In the genomic region with DNA sequence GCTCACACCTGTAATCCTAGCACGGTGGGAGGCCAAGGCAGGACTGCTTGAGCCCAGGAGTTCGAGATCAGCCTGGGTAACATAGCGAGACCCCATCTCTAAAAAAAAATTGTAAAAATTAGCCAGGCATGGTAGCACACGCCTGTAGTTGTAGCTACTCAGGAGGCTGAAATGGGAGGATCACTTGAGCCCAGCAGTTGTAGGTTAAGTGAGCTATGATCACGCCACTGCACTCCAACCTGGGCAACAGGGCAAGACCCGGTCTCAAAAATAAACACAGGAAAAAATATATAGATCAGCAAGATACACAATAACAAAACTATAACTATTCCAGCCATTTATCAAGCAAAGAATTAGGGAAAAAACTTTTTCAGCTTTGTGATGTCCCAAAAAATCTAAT, we compare ENCODE assay signal across 13 cellular contexts. TPM values are rescaled to one million over a fixed set of nuclear protein-coding genes. Genes with fewer than 3 reads are reported as not detected.
DNase-seq lines count a peak whose midpoint lies in the region; ATAC-seq and TF ChIP-seq lines count a peak whose summit lies in the region.
"Had no signal": no experiment of that assay in that cellular context is flagged by ENCODE, and none has a peak within 500 bp of the region (broad histone marks: within the 10 kb centered on the region; RNA-seq: fewer than 3 reads in every experiment).

No MANE protein-coding gene starts in this region.

- H2AFZ ChIP-seq in DND-41 (ENCODE audit: low read depth, low read length) (no peak overlapping the region), MM.1S (ENCODE audit: low read length) (no peak overlapping the region), neural progenitor cell (replicated peaks) (no peak overlapping the region)
- H2AFZ ChIP-seq: PC-9 had no signal

- H3K4me2 ChIP-seq in DND-41 (ENCODE audit: insufficient read depth, low read length) (peak overlapping the region; percentile 78), MM.1S (ENCODE audit: low read depth, low read length) (0 out of 2 replicates have a peak overlapping the region, but pooled peaks have one; percentile 76), neural progenitor cell (peak overlapping the region; percentile 90)

- H3K27me3 ChIP-seq in DND-41 (ENCODE audit: insufficient read depth, low read length, poor library complexity): no peaks in the 10 kb centered on the region
- no peaks in the 10 kb centered on the region for H3K27me3 ChIP-seq in MM.1S (replicated peaks; ENCODE audit: insufficient read depth, low read length)
- H3K27me3 ChIP-seq in neural progenitor cell: no peaks in the 10 kb centered on the region
- H3K27me3 ChIP-seq: cardiac muscle cell had no signal

- no peak overlapping the region for H3K27ac ChIP-seq in DND-41 (ENCODE audit: low read length)
- no peak overlapping the region for H3K27ac ChIP-seq in MM.1S (ENCODE audit: low read length)
- no peak overlapping the region for H3K27ac ChIP-seq in neural progenitor cell
- H3K27ac ChIP-seq: cardiac muscle cell, HL-60, PC-9 had no signal

- H3K27me3 Mint-ChIP-seq in central memory CD8-positive, alpha-beta T cell: no peaks in the 10 kb centered on the region
- no peaks in the 10 kb centered on the region for H3K27me3 Mint-ChIP-seq in neural progenitor cell (ENCODE audit: insufficient read depth, low read depth)

- no peaks in the 10 kb centered on the region for H3F3A ChIP-seq in MM.1S (ENCODE audit: insufficient read depth, low read length)
- H3F3A ChIP-seq in neural progenitor cell (ENCODE audit: low read depth): peaks cover 5% of the 10 kb centered on the region

- H3K36me3 Mint-ChIP-seq in central memory CD8-positive, alpha-beta T cell (ENCODE audit: insufficient read depth): peaks cover 23% of the 10 kb centered on the region
- H3K36me3 Mint-ChIP-seq in neural progenitor cell: peaks cover 18% of the 10 kb centered on the region

- H3K9me3 Mint-ChIP-seq in central memory CD8-positive, alpha-beta T cell: no peaks in the 10 kb centered on the region
- no peaks in the 10 kb centered on the region for H3K9me3 Mint-ChIP-seq in neural progenitor cell

- peak overlapping the region; percentile 90; the same call in 1 of the 2 replicates for H3K9ac ChIP-seq in DND-41 (ENCODE audit: low read depth, low read length)
- no peak overlapping the region for H3K9ac ChIP-seq in MM.1S (ENCODE audit: low read length)
- no peak overlapping the region for H3K9ac ChIP-seq in neural progenitor cell

- H3K36me3 ChIP-seq in DND-41 (ENCODE audit: insufficient read depth, low read length) (peaks cover 21% of the 10 kb centered on the region), MM.1S (replicated peaks; ENCODE audit: insufficient read depth, low read length) (no peaks in the 10 kb centered on the region), neural progenitor cell (peaks cover 6% of the 10 kb centered on the region)
- H3K36me3 ChIP-seq: cardiac muscle cell had no signal

- H3K4me1 ChIP-seq in DND-41 (ENCODE audit: insufficient read depth, low read length) (peaks cover 63% of the 10 kb centered on the region), MM.1S (ENCODE audit: low read length) (peaks cover 22% of the 10 kb centered on the region), neural progenitor cell (peaks cover 12% of the 10 kb centered on the region)

- peak overlapping the region; percentile 88 for H3K4me3 Mint-ChIP-seq in central memory CD8-positive, alpha-beta T cell
- H3K4me3 Mint-ChIP-seq in neural progenitor cell: peak overlapping the region; percentile 94

- peaks cover 67% of the 10 kb centered on the region for H4K20me1 ChIP-seq in DND-41 (ENCODE audit: insufficient read depth, low read length)
- peaks cover 50% of the 10 kb centered on the region for H4K20me1 ChIP-seq in MM.1S (ENCODE audit: insufficient read depth, low read length)
- H4K20me1 ChIP-seq in neural progenitor cell (ENCODE audit: low read depth): peaks cover 77% of the 10 kb centered on the region

- DNase-seq in DND-41: no peak
- DNase-seq in MM.1S: no peak
- DNase-seq in central memory CD8-positive, alpha-beta T cell (ENCODE audit: low spot score in 2 of 2): no peak
- no peak for DNase-seq in neural progenitor cell (ENCODE audit: low spot score)
- DNase-seq in NCI-H1436 (lab: John Stamatoyannopoulos, UW): no peak
- DNase-seq: activated CD4-positive, alpha-beta T cell treated with anti-CD3 and anti-CD28 coated beads, Interleukin-2, amount 50 U/mL, for 1 hour; NCI-H1694 treated with DMSO at 0.1 percent for 48 hours; PC-9; small intestine had no signal

- ATAC-seq in DND-41 (ENCODE audit: insufficient read depth, low read depth): no peak
- no peak for ATAC-seq in central memory CD8-positive, alpha-beta T cell (replicated peaks; ENCODE audit: extremely low read depth, poor library complexity, severe bottlenecking)
- no peak for ATAC-seq in GM18868 (IDR thresholded peaks at IDR 0.05; ENCODE audit: unreplicated experiment)
- ATAC-seq in GM21825 (IDR thresholded peaks at IDR 0.05; ENCODE audit: unreplicated experiment): no peak

- no peaks in the 10 kb centered on the region for H3K9me3 ChIP-seq in DND-41 (ENCODE audit: insufficient read depth, low read length, severe bottlenecking)
- no peaks in the 10 kb centered on the region for H3K9me3 ChIP-seq in MM.1S (replicated peaks; ENCODE audit: insufficient read depth, low read length)
- H3K9me3 ChIP-seq in neural progenitor cell (ENCODE audit: low read depth): no peaks in the 10 kb centered on the region

- peaks cover 77% of the 10 kb centered on the region for H3K4me1 Mint-ChIP-seq in central memory CD8-positive, alpha-beta T cell
- H3K4me1 Mint-ChIP-seq in neural progenitor cell: peaks cover 28% of the 10 kb centered on the region

- H3K79me2 ChIP-seq in DND-41 (ENCODE audit: insufficient read depth, low read length): peaks cover 95% of the 10 kb centered on the region
- peaks cover 87% of the 10 kb centered on the region for H3K79me2 ChIP-seq in MM.1S (ENCODE audit: low read length)
- H3K79me2 ChIP-seq in neural progenitor cell (ENCODE audit: low read depth): peaks cover 92% of the 10 kb centered on the region

- H3K4me3 ChIP-seq in DND-41 (ENCODE audit: low read depth in 1 of 2, low read length in 2 of 2): peak overlapping the region in 1 of 2 experiments; percentile 87; a peak in 1 of 4 replicates
- no peak overlapping the region for H3K4me3 ChIP-seq in MM.1S (ENCODE audit: low read length)
- peak overlapping the region; percentile 96 for H3K4me3 ChIP-seq in neural progenitor cell
- H3K4me3 ChIP-seq: cardiac muscle cell, PC-9 had no signal

- TF ChIP-seq CTCF in DND-41 (IDR thresholded peaks at IDR 0.05; ENCODE audit: borderline replicate concordance, extremely low read depth, low read length, poor library complexity, severe bottlenecking): no peak
- TF ChIP-seq CTCF in MM.1S (IDR thresholded peaks at IDR 0.05; ENCODE audit: low read length): no peak
- no peak for TF ChIP-seq CTCF in neural progenitor cell (IDR thresholded peaks at IDR 0.05)

- peak overlapping the region; percentile 91 for H3K27ac Mint-ChIP-seq in central memory CD8-positive, alpha-beta T cell (ENCODE audit: low read depth)
- peak overlapping the region; percentile 57 for H3K27ac Mint-ChIP-seq in neural progenitor cell

- no peaks in the 10 kb centered on the region for H3K9me2 ChIP-seq in MM.1S (replicated peaks; ENCODE audit: insufficient read depth, low read length)

RNA-seq across cellular contexts. Expression of gene SF3B1, which starts 3.0 kb away (rescaled TPM):
- 462 and 787 TPM in 2 replicates for total RNA-seq in neural progenitor cell (ENCODE audit: low replicate concordance)

RNA-seq across cellular contexts. Expression of gene COQ10B, which starts 21.5 kb away (rescaled TPM):
- total RNA-seq in neural progenitor cell (ENCODE audit: low replicate concordance): 14.0 and 20.1 TPM in 2 replicates
